Comparison of ENCODE assay signal across 16 cellular contexts in the genomic region with DNA sequence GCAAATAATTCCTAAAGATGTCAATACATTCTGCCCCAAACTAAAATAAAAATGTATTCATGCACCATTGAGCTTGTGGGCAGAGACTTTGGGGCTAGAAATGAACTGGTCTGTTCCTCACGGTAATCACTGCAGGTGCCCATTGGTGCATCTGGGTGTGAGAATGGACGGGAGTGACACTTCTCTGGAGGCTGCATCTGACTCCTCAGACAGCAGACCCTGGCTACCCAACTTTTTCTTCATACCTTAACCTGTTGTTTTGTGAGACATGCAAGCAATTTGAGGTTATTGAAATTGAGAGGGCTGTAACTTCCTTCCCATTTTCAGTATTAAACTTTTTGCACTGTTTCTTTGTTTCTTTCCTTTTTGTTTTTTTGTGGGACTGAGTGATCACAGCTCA.
DNase-seq lines count a peak whose midpoint lies in the region; ATAC-seq and TF ChIP-seq lines count a peak whose summit lies in the region.
"Had no signal": no experiment of that assay in that cellular context is flagged by ENCODE, and none has a peak within 500 bp of the region (broad histone marks: within the 10 kb centered on the region; RNA-seq: fewer than 3 reads in every experiment).

No MANE protein-coding gene starts in this region.

- H3K9me3 ChIP-seq in SU-DHL-6 (ENCODE audit: insufficient read depth, low read length): no peaks in the 10 kb centered on the region
- H3K9me3 ChIP-seq: prostate gland had no signal

- H3K4me3 Mint-ChIP-seq in activated CD4-positive, alpha-beta memory T cell treated with anti-CD3 and anti-CD28 coated beads for 36 hours: no peak overlapping the region
- no peak overlapping the region for H3K4me3 Mint-ChIP-seq in activated naive CD4-positive, alpha-beta T cell treated with anti-CD3 and anti-CD28 coated beads, Interleukin-2, amount 10 ng/mL, durations not matched to agents 7 days and 5 days
- H3K4me3 Mint-ChIP-seq: activated naive CD8-positive, alpha-beta T cell; CD4-positive, alpha-beta memory T cell had no signal

- H3K36me3 ChIP-seq in SU-DHL-6 (ENCODE audit: low read length): no peaks in the 10 kb centered on the region
- H3K36me3 ChIP-seq: prostate gland had no signal

- H3K9me3 Mint-ChIP-seq in activated CD4-positive, alpha-beta memory T cell treated with anti-CD3 and anti-CD28 coated beads for 36 hours: no peaks in the 10 kb centered on the region
- no peaks in the 10 kb centered on the region for H3K9me3 Mint-ChIP-seq in activated naive CD4-positive, alpha-beta T cell treated with anti-CD3 and anti-CD28 coated beads, Interleukin-2, amount 10 ng/mL, durations not matched to agents 7 days and 5 days

- peak overlapping the region; percentile 11 for H3K4me3 ChIP-seq in SU-DHL-6 (ENCODE audit: insufficient read depth, low read length, poor library complexity, severe bottlenecking)
- H3K4me3 ChIP-seq: coronary artery, prostate gland had no signal

- POLR2A ChIA-PET in activated CD4-positive, alpha-beta memory T cell treated with anti-CD3 and anti-CD28 coated beads for 36 hours (lab: Charles Lee): no interaction called here

- intact Hi-C loops in activated CD4-positive, alpha-beta memory T cell treated with anti-CD3 and anti-CD28 coated beads for 36 hours (cut with micrococcal nuclease): no loop called here

- peak overlapping the region; percentile 52 for H3K4me2 ChIP-seq in SU-DHL-6 (ENCODE audit: low read depth, low read length, poor library complexity, severe bottlenecking)

- H3K36me3 Mint-ChIP-seq in activated CD4-positive, alpha-beta memory T cell treated with anti-CD3 and anti-CD28 coated beads for 36 hours: no peaks in the 10 kb centered on the region
- H3K36me3 Mint-ChIP-seq in activated naive CD4-positive, alpha-beta T cell treated with anti-CD3 and anti-CD28 coated beads, Interleukin-2, amount 10 ng/mL, durations not matched to agents 7 days and 5 days: no peaks in the 10 kb centered on the region
- H3K36me3 Mint-ChIP-seq: activated naive CD8-positive, alpha-beta T cell; CD4-positive, alpha-beta memory T cell had no signal

- H3K27me3 Mint-ChIP-seq in activated CD4-positive, alpha-beta memory T cell treated with anti-CD3 and anti-CD28 coated beads for 36 hours: no peaks in the 10 kb centered on the region
- no peaks in the 10 kb centered on the region for H3K27me3 Mint-ChIP-seq in activated naive CD4-positive, alpha-beta T cell treated with anti-CD3 and anti-CD28 coated beads, Interleukin-2, amount 10 ng/mL, durations not matched to agents 7 days and 5 days

- H3K4me1 Mint-ChIP-seq in activated CD4-positive, alpha-beta memory T cell treated with anti-CD3 and anti-CD28 coated beads for 36 hours (ENCODE audit: low read depth): no peaks in the 10 kb centered on the region
- no peaks in the 10 kb centered on the region for H3K4me1 Mint-ChIP-seq in activated naive CD4-positive, alpha-beta T cell treated with anti-CD3 and anti-CD28 coated beads, Interleukin-2, amount 10 ng/mL, durations not matched to agents 7 days and 5 days

- no peaks in the 10 kb centered on the region for H3K9me2 ChIP-seq in SU-DHL-6 (replicated peaks; ENCODE audit: insufficient read depth, low read length)

- peak overlapping the region; percentile 71 for H3K27ac ChIP-seq in SU-DHL-6 (ENCODE audit: low read depth, low read length)
- H3K27ac ChIP-seq: coronary artery, prostate gland had no signal

- no peaks in the 10 kb centered on the region for H4K20me1 ChIP-seq in SU-DHL-6 (ENCODE audit: low read depth, low read length)

- DNase-seq in mucosa of gallbladder (ENCODE audit: low spot score): no peak
- DNase-seq in activated CD4-positive, alpha-beta memory T cell treated with anti-CD3 and anti-CD28 coated beads for 36 hours: no peak
- DNase-seq in activated naive CD4-positive, alpha-beta T cell treated with anti-CD3 and anti-CD28 coated beads, Interleukin-2, amount 10 ng/mL, durations not matched to agents 7 days and 5 days: no peak
- no peak for DNase-seq in NCI-H146 treated with DMSO at 0.1 percent for 48 hours (lab: John Stamatoyannopoulos, UW; ENCODE audit: unreplicated experiment)
- DNase-seq: CD4-positive, alpha-beta memory T cell; HCEC 1CT; NCI-H1930; stimulated activated CD4-positive, alpha-beta T cell treated with anti-CD3 and anti-CD28 coated beads, Interleukin-1b, Interleukin-23, amount 100 ng/mL, for 48 hours; stimulated activated naive CD4-positive, alpha-beta T cell had no signal

- H3K27me3 ChIP-seq in SU-DHL-6 (ENCODE audit: low read length): no peaks in the 10 kb centered on the region

- H3F3A ChIP-seq in SU-DHL-6 (ENCODE audit: insufficient read depth): peaks cover 25% of the 10 kb centered on the region

- no peak overlapping the region for H3K27ac Mint-ChIP-seq in activated CD4-positive, alpha-beta memory T cell treated with anti-CD3 and anti-CD28 coated beads for 36 hours
- H3K27ac Mint-ChIP-seq in activated naive CD4-positive, alpha-beta T cell treated with anti-CD3 and anti-CD28 coated beads, Interleukin-2, amount 10 ng/mL, durations not matched to agents 7 days and 5 days: no peak overlapping the region
- H3K27ac Mint-ChIP-seq: activated naive CD8-positive, alpha-beta T cell; CD4-positive, alpha-beta memory T cell had no signal

- H3K9ac ChIP-seq in SU-DHL-6 (ENCODE audit: low read length): peak overlapping the region; percentile 17; the same call in 1 of the 2 replicates

- no peaks in the 10 kb centered on the region for H3K79me2 ChIP-seq in SU-DHL-6 (ENCODE audit: insufficient read depth, low read length)

- no peak overlapping the region for H2AFZ ChIP-seq in SU-DHL-6 (ENCODE audit: low read depth, low read length, severe bottlenecking)

- TF ChIP-seq CTCF in SU-DHL-6 (IDR thresholded peaks at IDR 0.05; ENCODE audit: insufficient read depth, low read length, poor library complexity, severe bottlenecking): no peak

- peak; percentile 34 for ATAC-seq in GM18873 (IDR thresholded peaks at IDR 0.05; ENCODE audit: low FRiP score, unreplicated experiment)
- peak; percentile 35 for ATAC-seq in GM21526 (IDR thresholded peaks at IDR 0.05; ENCODE audit: low FRiP score, unreplicated experiment)
- ATAC-seq in HG03066 (IDR thresholded peaks at IDR 0.05; ENCODE audit: low read depth, unreplicated experiment): peak; percentile 37

- CTCF ChIA-PET in activated CD4-positive, alpha-beta memory T cell treated with anti-CD3 and anti-CD28 coated beads for 36 hours (lab: Charles Lee): no interaction called here
- CTCF ChIA-PET in activated naive CD4-positive, alpha-beta T cell treated with anti-CD3 and anti-CD28 coated beads, Interleukin-2, amount 10 ng/mL, durations not matched to agents 7 days and 5 days (lab: Charles Lee): interaction anchor here (0.7 kb wide), 1 partner anchor 37 kb away, joined by 3 read pairs; no protein-coding TSS in a partner anchor
